8 cellular contexts compared by ENCODE assay signal in the genomic region with DNA sequence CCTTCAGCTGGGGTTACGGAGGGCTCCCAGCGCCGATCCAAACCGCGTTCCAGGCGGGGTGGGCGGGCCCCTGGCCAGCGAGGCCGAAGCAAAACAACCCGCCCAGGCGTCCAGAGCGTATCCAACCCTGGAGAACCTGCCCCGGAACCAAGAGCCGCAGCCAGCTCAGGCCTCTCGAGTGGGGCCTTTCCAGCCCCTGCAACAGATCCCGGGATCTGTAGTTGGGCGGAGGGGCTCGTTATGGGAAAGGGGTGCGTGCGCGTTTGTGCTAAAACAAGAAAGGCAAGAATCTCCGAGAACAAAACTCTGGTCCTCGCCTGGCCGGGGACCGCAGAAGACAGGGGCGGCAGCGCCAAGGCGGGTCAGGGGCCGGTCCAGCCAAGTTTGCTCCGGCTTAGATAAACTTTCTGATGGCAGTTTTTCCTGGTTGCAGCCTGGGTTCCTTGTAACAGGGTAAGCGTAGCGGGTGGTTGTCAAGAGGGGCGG. TPM values are rescaled to one million over a fixed set of nuclear protein-coding genes. Genes with fewer than 3 reads are reported as not detected.
DNase-seq lines count a peak whose midpoint lies in the region; ATAC-seq and TF ChIP-seq lines count a peak whose summit lies in the region.

No MANE protein-coding gene starts in this region.

- peak overlapping the region; percentile 94 for H3K18ac ChIP-seq in trophoblast cell (ENCODE audit: low read length)

- DNase-seq in AG08396 (ENCODE audit: low spot score) (peak; percentile 88), HT-29 (ENCODE audit: low spot score) (peak; percentile 74), adipocyte (ENCODE audit: low read depth) (peak; percentile 91), heart right ventricle (peak; percentile 90 to 91), trophoblast cell (peak; percentile 80 to 86), MV-4-11 (lab: John Stamatoyannopoulos, UW) (no peak)
- no peak for DNase-seq in stimulated activated naive CD4-positive, alpha-beta T cell (lab: John Stamatoyannopoulos, UW)

- peak overlapping the region; percentile 96 for H2BK120ac ChIP-seq in trophoblast cell (ENCODE audit: insufficient read depth, low read length, poor library complexity)

- H3K9ac ChIP-seq in adipocyte (ENCODE audit: low read length), result peak overlapping the region; percentile 99
- peak overlapping the region; percentile 95 for H3K9ac ChIP-seq in trophoblast cell (ENCODE audit: low read length)

- peaks cover 14% of the 10 kb centered on the region for H3K79me2 ChIP-seq in trophoblast cell (ENCODE audit: control insufficient read depth, insufficient read depth, low read length, poor library complexity)

- H2AK5ac ChIP-seq in trophoblast cell (ENCODE audit: low read length), result peak overlapping the region; percentile 92

- peak overlapping the region; percentile 91 to 100 (median 94) for H3K27ac ChIP-seq in heart right ventricle
- peak overlapping the region; percentile 90 for H3K27ac ChIP-seq in trophoblast cell (ENCODE audit: low read depth, low read length)

- H4K8ac ChIP-seq in trophoblast cell (ENCODE audit: low read depth, low read length), result peak overlapping the region; percentile 93

- H3K4me1 ChIP-seq in adipocyte (ENCODE audit: control insufficient read depth, insufficient read depth, low read length) (peaks cover 40% of the 10 kb centered on the region), heart right ventricle (peaks cover 15 to 49% (median 43%) of the 10 kb centered on the region in 9 donors), trophoblast cell (ENCODE audit: control insufficient read depth in 1 of 2, insufficient read depth in 2 of 2, low read length in 2 of 2) (peaks cover 17 to 21% of the 10 kb centered on the region in 2 experiments)

- H3K36me3 ChIP-seq in adipocyte (ENCODE audit: control insufficient read depth, insufficient read depth, low read length, severe bottlenecking) (no peaks in the 10 kb centered on the region), heart right ventricle (peaks cover 0 to 1% (median 0%) of the 10 kb centered on the region in 9 donors), trophoblast cell (ENCODE audit: control insufficient read depth in 1 of 2, insufficient read depth in 2 of 2, low read length in 2 of 2) (no peaks in the 10 kb centered on the region)

- H3K4me2 ChIP-seq in trophoblast cell (ENCODE audit: low read length), result peak overlapping the region; percentile 94

- H3K79me1 ChIP-seq in trophoblast cell (ENCODE audit: low read length), result peaks cover 28% of the 10 kb centered on the region

- H4K12ac ChIP-seq in trophoblast cell (ENCODE audit: low read depth, low read length), result peak overlapping the region; percentile 37

- H3K23ac ChIP-seq in trophoblast cell (ENCODE audit: low read length), result no peak overlapping the region

- H3K9me3 ChIP-seq in adipocyte (ENCODE audit: control insufficient read depth, low read length), result no peaks in the 10 kb centered on the region
- no peaks in the 10 kb centered on the region for H3K9me3 ChIP-seq in heart right ventricle
- no peaks in the 10 kb centered on the region for H3K9me3 ChIP-seq in trophoblast cell (ENCODE audit: insufficient read depth, low read depth, low read length)

- WGBS in heart right ventricle, 2 donors, result 0% methylated on average over 33 of the region's 33 CpGs
- WGBS in trophoblast cell (ENCODE audit: extremely low coverage, insufficient coverage, insufficient read length), result no CpG with 5 or more reads among the region's 33 CpGs

- no peaks in the 10 kb centered on the region for H3K27me3 ChIP-seq in adipocyte (replicated peaks; ENCODE audit: control insufficient read depth, insufficient read depth, low read length)
- H3K27me3 ChIP-seq in heart right ventricle, result peaks cover 0 to 8% (median 0%) of the 10 kb centered on the region in 7 donors
- no peaks in the 10 kb centered on the region for H3K27me3 ChIP-seq in trophoblast cell (ENCODE audit: insufficient read depth, low read length)

- peak overlapping the region; percentile 95 for H2BK5ac ChIP-seq in trophoblast cell (ENCODE audit: low read depth, low read length, poor library complexity)

- TF ChIP-seq CTCF in heart right ventricle (IDR thresholded peaks at IDR 0.05), result no peak

- peak overlapping the region; percentile 82 for H2BK12ac ChIP-seq in trophoblast cell (ENCODE audit: low read length)

- peak overlapping the region; percentile 94 for H3K4me3 ChIP-seq in adipocyte (ENCODE audit: low read length)
- peak overlapping the region; percentile 53 to 95 (median 71) for H3K4me3 ChIP-seq in heart right ventricle
- H3K4me3 ChIP-seq in trophoblast cell (ENCODE audit: low read depth, low read length), result peak overlapping the region; percentile 92

- ATAC-seq in heart right ventricle (peak; percentile 75 to 91 (median 86)), GM18520 (IDR thresholded peaks at IDR 0.05; ENCODE audit: unreplicated experiment) (no peak)

- H3K4ac ChIP-seq in trophoblast cell (ENCODE audit: low read depth, low read length), result peak overlapping the region; percentile 80

- peak overlapping the region; percentile 69 for H2AFZ ChIP-seq in trophoblast cell (ENCODE audit: insufficient read depth, low read length, poor library complexity)

- peak overlapping the region; percentile 81 for H4K91ac ChIP-seq in trophoblast cell (ENCODE audit: low read depth, low read length)

- intact Hi-C loops in heart right ventricle (cut with DNase I), result loop anchor here in 3 of 10 donors (1.0 to 5.0 kb wide), 3 partner anchors 65 to 220 kb away; no protein-coding TSS in a partner anchor

- peak overlapping the region; percentile 92 for H3K14ac ChIP-seq in trophoblast cell (ENCODE audit: low read length)

RNA-seq across cellular contexts. Expression of a gene that starts 0.5 kb away (rescaled TPM):
- total RNA-seq in HT-29 (2014; rRNA removed; shearing (Covaris generic)), result 26.6 and 31.9 TPM in 2 replicates
- total RNA-seq in heart right ventricle, result 10 to 100 TPM; 42.4 to 66.2 (median 60.6) TPM
- polyA plus RNA-seq in heart right ventricle, result 10 to 100 TPM in 1 of 2 donors, 1 to 10 TPM in 1; 9.0 to 22.3 TPM
- polyA plus RNA-seq in trophoblast cell (2013), result 16.5 and 17.0 TPM in 2 replicates

Comparison
In these comparisons a context has a peak if more than half of its experiments do, and no peak if none do; other contexts are left out.
1. DNase-seq: peak in AG08396 (single experiment), HT-29 (single experiment), adipocyte (single experiment), heart right ventricle (2 of 2) and trophoblast cell (2 of 2); none in MV-4-11 (single experiment) and stimulated activated naive CD4-positive, alpha-beta T cell (0 of 6).
2. Peak in every context shown above with its lines, with median percentiles within 50 percentile points of each other: H3K4me3 ChIP-seq.